16 cellular contexts compared by ENCODE assay signal in genomic region chr11:61495801-61496601, GRCh38. TPM values are rescaled to one million over a fixed set of nuclear protein-coding genes. Genes with fewer than 3 reads are reported as not detected.
DNase-seq lines count a peak whose midpoint lies in the region; ATAC-seq and TF ChIP-seq lines count a peak whose summit lies in the region.
"Had no signal": no experiment of that assay in that cellular context is flagged by ENCODE, and none has a peak within 500 bp of the region (broad histone marks: within the 10 kb centered on the region; RNA-seq: fewer than 3 reads in every experiment).

No MANE protein-coding gene starts in this region.

- POLR2A ChIA-PET in AG04450 (lab: Yijun Ruan, JAX) (no interaction called here), HEK293 (lab: Yijun Ruan, JAX) (no interaction called here)

- no peaks in the 10 kb centered on the region for H3K4me1 Mint-ChIP-seq in activated naive CD8-positive, alpha-beta T cell treated with anti-CD3 and anti-CD28 coated beads, Interleukin-2, amount 50 U/mL, for 24 hours
- H3K4me1 Mint-ChIP-seq: B cell had no signal

- H3K4me1 ChIP-seq in HEK293 (ENCODE audit: control insufficient read depth, insufficient read depth, low read length), result no peaks in the 10 kb centered on the region
- peaks cover 31% of the 10 kb centered on the region for H3K4me1 ChIP-seq in left ventricle myocardium inferior
- H3K4me1 ChIP-seq: ascending aorta had no signal

- H3K27ac ChIP-seq in AG04450 (ENCODE audit: low read depth, low read length) (no peak overlapping the region), HEK293 (ENCODE audit: extremely low read depth, low read depth, low read length) (no peak overlapping the region), left ventricle myocardium inferior (replicated peaks) (peak overlapping the region; percentile 76)
- H3K27ac ChIP-seq: ascending aorta had no signal

- H3K36me3 ChIP-seq in HEK293 (ENCODE audit: control insufficient read depth in 2 of 2, insufficient read depth in 1 of 2, low read length in 2 of 2) (no peaks in the 10 kb centered on the region), left ventricle myocardium inferior (no peaks in the 10 kb centered on the region)
- H3K36me3 ChIP-seq: ascending aorta, HAP-1 had no signal

- peaks cover 2% of the 10 kb centered on the region for H3K27me3 Mint-ChIP-seq in activated naive CD8-positive, alpha-beta T cell treated with anti-CD3 and anti-CD28 coated beads, Interleukin-2, amount 50 U/mL, for 24 hours

- in situ Hi-C loops in ACHN (cut with HindIII; ENCODE audit: low pct_ligation_motif_present, low pct_unique_long_range_greater_than_20kb, low sequenced_read_pairs), result no loop called here

- H3K27me3 ChIP-seq in AG04450 (ENCODE audit: control insufficient read depth, insufficient read depth, low read length) (peaks cover 11% of the 10 kb centered on the region), left ventricle myocardium inferior (ENCODE audit: low read depth) (no peaks in the 10 kb centered on the region)
- H3K27me3 ChIP-seq: ascending aorta had no signal

- no peak overlapping the region for H3K4me3 Mint-ChIP-seq in activated naive CD8-positive, alpha-beta T cell treated with anti-CD3 and anti-CD28 coated beads, Interleukin-2, amount 50 U/mL, for 24 hours
- H3K4me3 Mint-ChIP-seq: B cell had no signal

- CTCF ChIA-PET in AG04450 (lab: Charles Lee), result interaction anchor here (1.3 kb wide), 1 partner anchor 15 kb away, joined by 3 read pairs; a partner anchor contains a TSS
- CTCF ChIA-PET in HEK293 (lab: Yijun Ruan, JAX), result interaction anchor here (0.6 to 1.4 kb wide), 2 partner anchors 25 to 61 kb away, joined by 4 to 6 read pairs; no protein-coding TSS in a partner anchor

- H3K27ac Mint-ChIP-seq in activated naive CD8-positive, alpha-beta T cell treated with anti-CD3 and anti-CD28 coated beads, Interleukin-2, amount 50 U/mL, for 24 hours, result no peak overlapping the region
- H3K27ac Mint-ChIP-seq: B cell had no signal

- H3K36me3 Mint-ChIP-seq in activated naive CD8-positive, alpha-beta T cell treated with anti-CD3 and anti-CD28 coated beads, Interleukin-2, amount 50 U/mL, for 24 hours (ENCODE audit: low read depth), result no peaks in the 10 kb centered on the region

- no peak for TF ChIP-seq CTCF in AG04450 (IDR thresholded peaks at IDR 0.05; ENCODE audit: low read depth, low read length)
- no peak for TF ChIP-seq CTCF in HEK293 (tag by site-specific recombination; IDR thresholded peaks at IDR 0.05)
- no peak for TF ChIP-seq CTCF in left ventricle myocardium inferior (IDR thresholded peaks at IDR 0.05; ENCODE audit: borderline replicate concordance)

- H3K4me3 ChIP-seq in AG04450 (ENCODE audit: low read depth, low read length), result no peak overlapping the region
- no peak overlapping the region for H3K4me3 ChIP-seq in HEK293 (ENCODE audit: low read depth, low read length)
- no peak overlapping the region for H3K4me3 ChIP-seq in left ventricle myocardium inferior
- H3K4me3 ChIP-seq: ascending aorta, HAP-1 had no signal

- no peaks in the 10 kb centered on the region for H3K9me3 Mint-ChIP-seq in activated naive CD8-positive, alpha-beta T cell treated with anti-CD3 and anti-CD28 coated beads, Interleukin-2, amount 50 U/mL, for 24 hours

- no peaks in the 10 kb centered on the region; the same call in 1 of the 2 replicates for H3K9me3 ChIP-seq in AG04450 (ENCODE audit: control insufficient read depth, insufficient read depth, low read length)
- no peaks in the 10 kb centered on the region for H3K9me3 ChIP-seq in HEK293 (ENCODE audit: control insufficient read depth, insufficient read depth, low read depth, low read length)
- no peaks in the 10 kb centered on the region for H3K9me3 ChIP-seq in left ventricle myocardium inferior (replicated peaks)
- H3K9me3 ChIP-seq: ascending aorta, HAP-1 had no signal

- DNase-seq in AG04450 (ENCODE audit: low read depth, low spot score) (peak; percentile 42), NCI-H82 (lab: John Stamatoyannopoulos, UW) (peak; percentile 97), left ventricle myocardium inferior (no peak), ACHN (no peak), activated gamma-delta T cell treated with Interleukin-2 at 50 U/mL for 16 hours (no peak)
- no peak for DNase-seq in activated naive CD8-positive, alpha-beta T cell treated with anti-CD3 and anti-CD28 coated beads, Interleukin-2, amount 50 U/mL, for 24 hours
- DNase-seq: activated CD4-positive, alpha-beta T cell treated with anti-CD3 and anti-CD28 coated beads for 1 hour; foreskin melanocyte; stimulated activated naive CD8-positive, alpha-beta T cell treated with anti-CD3 and anti-CD28 coated beads, Interleukin-15, Interleukin-2, amounts not matched to agents 100 U/mL and 50 U/mL, for 24 hours had no signal

- intact Hi-C loops in left ventricle myocardium inferior (cut with micrococcal nuclease), result no loop called here

- ATAC-seq in GM21515 (IDR thresholded peaks at IDR 0.05; ENCODE audit: unreplicated experiment), result no peak
- ATAC-seq in activated naive CD8-positive, alpha-beta T cell treated with anti-CD3 and anti-CD28 coated beads, Interleukin-2, amount 50 U/mL, for 24 hours, result no peak
- ATAC-seq: sciatic nerve; stimulated activated naive CD8-positive, alpha-beta T cell treated with anti-CD3 and anti-CD28 coated beads, Interleukin-15, Interleukin-2, amounts not matched to agents 100 U/mL and 50 U/mL, for 24 hours had no signal

TF ChIP-seq in HEK293, 187 proteins besides CTCF, POLR2A, EP300 and RAD21:
- peak; percentile 49; the same call in 1 of the 2 replicates for TF ChIP-seq EGR2 (tag by site-specific recombination; IDR thresholded peaks at IDR 0.05; ENCODE audit: low read depth)
- TF ChIP-seq ZBTB21 (tag by site-specific recombination; IDR thresholded peaks at IDR 0.05), result no peak
- TF ChIP-seq SCRT2 (tag by site-specific recombination; IDR thresholded peaks at IDR 0.05), result no peak
- TF ChIP-seq ZNF514 (tag by site-specific recombination; IDR thresholded peaks at IDR 0.05), result no peak
- no peak for TF ChIP-seq BCL11A (tag by site-specific recombination; IDR thresholded peaks at IDR 0.05; ENCODE audit: low read depth)
- no peak for TF ChIP-seq ZNF558 (tag by site-specific recombination; IDR thresholded peaks at IDR 0.05)
- TF ChIP-seq ZNF645 (tag by site-specific recombination; IDR thresholded peaks at IDR 0.05), result no peak
- TF ChIP-seq ZFHX2 (tag by site-specific recombination; conservative IDR thresholded peaks at IDR 0.05), result peak; percentile 37; the same call in 1 of the 2 replicates
- no peak for TF ChIP-seq ZNF239 (tag by site-specific recombination; IDR thresholded peaks at IDR 0.05)
TF ChIP-seq in HEK293: peak in this region for 2.

RNA-seq across cellular contexts. Expression of gene LRRC10B, which starts 12.5 kb away (rescaled TPM):
- polyA plus RNA-seq in AG04450 (2011; rRNA removed), result not detected in 2 replicates
- not detected in 2 replicates for polyA minus RNA-seq in AG04450 (2011; rRNA and poly(A)+ RNA removed)
- 0.88 TPM for total RNA-seq in left ventricle myocardium inferior
- total RNA-seq: B cell; T-helper 1 cell treated with Interleukin-12 subunit alpha and Interleukin-12 subunit beta and Interleukin-4 antibody, amounts not matched to agents 30 ng/mL and 1 ng/mL, for 36 hours had no signal

Comparison
In these comparisons a context has a peak if more than half of its experiments do, and no peak if none do; other contexts are left out.
1. DNase-seq: peak in AG04450 (single experiment) and NCI-H82 (single experiment); none in left ventricle myocardium inferior (single experiment), activated naive CD8-positive, alpha-beta T cell treated with anti-CD3 and anti-CD28 coated beads, Interleukin-2, amount 50 U/mL, for 24 hours (single experiment), ACHN (single experiment) and activated gamma-delta T cell treated with Interleukin-2 at 50 U/mL for 16 hours (single experiment).